8 cellular contexts compared by ENCODE assay signal in the genomic region with DNA sequence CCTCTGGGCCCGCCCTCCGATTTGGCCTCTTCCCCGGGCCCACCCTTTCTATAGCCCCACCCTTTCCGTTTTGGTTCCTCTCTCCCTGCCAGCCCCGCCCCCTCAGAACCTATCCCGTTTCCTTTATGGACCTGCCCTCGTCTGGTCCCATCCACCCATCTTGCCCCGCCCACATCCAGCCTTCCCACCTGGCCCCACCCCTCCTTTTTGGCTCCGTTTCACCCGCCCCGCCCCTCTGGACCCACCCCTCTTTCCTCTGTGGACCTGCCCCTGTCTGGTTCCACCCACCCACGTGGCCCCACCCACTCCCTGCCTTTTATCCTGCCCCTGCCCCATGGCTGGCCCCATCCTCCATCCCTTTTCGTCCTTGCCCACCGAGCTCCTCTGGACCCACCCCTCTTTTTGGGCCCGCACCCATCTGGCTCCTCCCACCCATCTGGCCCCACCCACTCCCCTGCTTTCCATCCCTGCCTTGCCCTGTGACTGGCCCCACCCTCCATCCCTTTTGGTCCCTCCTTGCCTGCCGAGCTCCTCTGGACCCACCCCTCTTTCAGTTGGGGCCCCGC.
DNase-seq lines count a peak whose midpoint lies in the region; ATAC-seq and TF ChIP-seq lines count a peak whose summit lies in the region.

No MANE protein-coding gene starts in this region.

- ATAC-seq in mucosa of descending colon (peak; percentile 76), HG02973 (IDR thresholded peaks at IDR 0.05; ENCODE audit: unreplicated experiment) (no peak), HG03439 (IDR thresholded peaks at IDR 0.05; ENCODE audit: unreplicated experiment) (no peak), HG02763 (IDR thresholded peaks at IDR 0.05; ENCODE audit: unreplicated experiment) (no peak)

- TF ChIP-seq CTCF in mucosa of descending colon (IDR thresholded peaks at IDR 0.05) (no peak), type B pancreatic cell (conservative IDR thresholded peaks at IDR 0.05) (no peak)

- peaks cover 38% of the 10 kb centered on the region for H3K4me1 Mint-ChIP-seq in type B pancreatic cell (ENCODE audit: unreplicated experiment)

- H3K27me3 ChIP-seq in H7 (ENCODE audit: control insufficient read depth, insufficient read depth, low read length) = no peaks in the 10 kb centered on the region; the same call in none of the 2 replicates

- DNase-seq in H7 = peak; percentile 95
- DNase-seq in RPMI7951 (ENCODE audit: low read depth) = peak; percentile 32
- peak; percentile 29 for DNase-seq in activated naive CD8-positive, alpha-beta T cell treated with anti-CD3 and anti-CD28 coated beads, Interleukin-2, amount 50 U/mL, for 16 hours (ENCODE audit: low read depth, low spot score)
- peak; percentile 85 to 90 (median 86) for DNase-seq in mucosa of descending colon
- DNase-seq in type B pancreatic cell (ENCODE audit: extremely low spot score, unreplicated experiment) = peak; percentile 80

- no peaks in the 10 kb centered on the region for H3K9me3 ChIP-seq in mucosa of descending colon

- H3K4me1 ChIP-seq in mucosa of descending colon (ENCODE audit: low read depth) = peaks cover 17% of the 10 kb centered on the region

- no peaks in the 10 kb centered on the region for H3K9me3 Mint-ChIP-seq in type B pancreatic cell

- H3K4me3 Mint-ChIP-seq in type B pancreatic cell = peak overlapping the region; percentile 66

- intact Hi-C loops in mucosa of descending colon (cut with DNase I, micrococcal nuclease) = no loop called here

- H3K4me3 ChIP-seq in H7 (ENCODE audit: insufficient read depth, low read depth, low read length) (peak overlapping the region; percentile 8; the same call in 1 of the 2 replicates), mucosa of descending colon (no peak overlapping the region)

- H3K36me3 ChIP-seq in H7 (replicated peaks; ENCODE audit: control insufficient read depth, insufficient read depth, low read length) = no peaks in the 10 kb centered on the region
- H3K36me3 ChIP-seq in mucosa of descending colon (ENCODE audit: low read depth) = no peaks in the 10 kb centered on the region

- H3K27ac Mint-ChIP-seq in type B pancreatic cell = no peak overlapping the region

- no peaks in the 10 kb centered on the region for H3K36me3 Mint-ChIP-seq in type B pancreatic cell

- H3K27me3 Mint-ChIP-seq in type B pancreatic cell = peaks cover 34% of the 10 kb centered on the region

Comparison
In these comparisons a context has a peak if more than half of its experiments do, and no peak if none do; other contexts are left out.
1. DNase-seq: peak in every context shown above with its lines; median percentile 95 in H7; 86 in mucosa of descending colon; 80 in type B pancreatic cell; 32 in RPMI7951; 29 in activated naive CD8-positive, alpha-beta T cell treated with anti-CD3 and anti-CD28 coated beads, Interleukin-2, amount 50 U/mL, for 16 hours.